19 cellular contexts compared by ENCODE assay signal in genomic region chr9:110260911-110261310, GRCh38. TPM values are rescaled to one million over a fixed set of nuclear protein-coding genes. Genes with fewer than 3 reads are reported as not detected.
"Had no signal": no experiment of that assay in that cellular context is flagged by ENCODE, and none has a peak within 500 bp of the region (broad histone marks: within the 10 kb centered on the region; RNA-seq: fewer than 3 reads in every experiment).

No MANE protein-coding gene starts in this region.

- H3K9ac ChIP-seq: parathyroid adenoma had no signal

- H2AFZ ChIP-seq: parathyroid adenoma had no signal

- H3K36me3 ChIP-seq: cardiac muscle cell, stomach, upper lobe of left lung had no signal

- H3K9me3 ChIP-seq: mucosa of descending colon, stomach, testis, upper lobe of left lung had no signal

- H3K27me3 ChIP-seq: cardiac muscle cell, stomach, testis, upper lobe of left lung had no signal

- H3K27ac ChIP-seq: cardiac muscle cell, parathyroid adenoma, stomach, testis, upper lobe of left lung had no signal

- DNase-seq: activated B cell treated with CpG ODN at 0.5 μM for 24 hours; activated CD4-positive, alpha-beta memory T cell treated with anti-CD3 and anti-CD28 coated beads, Interleukin-2, amount 10 ng/mL, durations not matched to agents 7 days and 5 days; activated CD4-positive, alpha-beta T cell treated with anti-CD3 and anti-CD28 coated beads for 4 hours; activated CD8-positive, alpha-beta memory T cell treated with anti-CD3 and anti-CD28 coated beads, Interleukin-2, amount 10 ng/mL, durations not matched to agents 7 days and 5 days; amniotic stem cell; dermis blood vessel endothelial cell; effector memory CD8-positive, alpha-beta T cell; left ventricle myocardium superior; mucosa of descending colon; naive B cell; stimulated activated CD4-positive, alpha-beta T cell treated with anti-CD3 and anti-CD28 coated beads, Interleukin-4, amount 100 ng/mL, for 24 hours; stomach; testis; upper lobe of left lung had no signal

- ATAC-seq: activated CD8-positive, alpha-beta memory T cell treated with anti-CD3 and anti-CD28 coated beads, Interleukin-2, amount 10 ng/mL, durations not matched to agents 7 days and 5 days; effector memory CD8-positive, alpha-beta T cell; left ventricle myocardium superior; mucosa of descending colon; sciatic nerve; stimulated activated effector memory CD8-positive, alpha-beta T cell treated with anti-CD3 and anti-CD28 coated beads, Interleukin-12 subunit alpha, Interleukin-12 subunit beta, amount 100 ng/mL, for 72 hours had no signal

- H3K4me3 ChIP-seq: cardiac muscle cell, mucosa of descending colon, stomach, testis, upper lobe of left lung had no signal

- H3K79me2 ChIP-seq: parathyroid adenoma had no signal

RNA-seq across cellular contexts. Expression of gene C9orf152, which starts 53.0 kb away (rescaled TPM):
- total RNA-seq: activated B cell treated with CpG ODN at 0.5 μM for 24 hours; activated CD4-positive, alpha-beta memory T cell treated with anti-CD3 and anti-CD28 coated beads, Interleukin-2, amount 10 ng/mL, durations not matched to agents 7 days and 5 days; activated CD8-positive, alpha-beta memory T cell treated with anti-CD3 and anti-CD28 coated beads, Interleukin-2, amount 10 ng/mL, durations not matched to agents 7 days and 5 days; cardiac muscle cell; chondrocyte; dermis blood vessel endothelial cell; left ventricle myocardium superior; sciatic nerve; testis had no signal
- polyA plus RNA-seq: cardiac muscle cell had no signal
